In the genomic region with DNA sequence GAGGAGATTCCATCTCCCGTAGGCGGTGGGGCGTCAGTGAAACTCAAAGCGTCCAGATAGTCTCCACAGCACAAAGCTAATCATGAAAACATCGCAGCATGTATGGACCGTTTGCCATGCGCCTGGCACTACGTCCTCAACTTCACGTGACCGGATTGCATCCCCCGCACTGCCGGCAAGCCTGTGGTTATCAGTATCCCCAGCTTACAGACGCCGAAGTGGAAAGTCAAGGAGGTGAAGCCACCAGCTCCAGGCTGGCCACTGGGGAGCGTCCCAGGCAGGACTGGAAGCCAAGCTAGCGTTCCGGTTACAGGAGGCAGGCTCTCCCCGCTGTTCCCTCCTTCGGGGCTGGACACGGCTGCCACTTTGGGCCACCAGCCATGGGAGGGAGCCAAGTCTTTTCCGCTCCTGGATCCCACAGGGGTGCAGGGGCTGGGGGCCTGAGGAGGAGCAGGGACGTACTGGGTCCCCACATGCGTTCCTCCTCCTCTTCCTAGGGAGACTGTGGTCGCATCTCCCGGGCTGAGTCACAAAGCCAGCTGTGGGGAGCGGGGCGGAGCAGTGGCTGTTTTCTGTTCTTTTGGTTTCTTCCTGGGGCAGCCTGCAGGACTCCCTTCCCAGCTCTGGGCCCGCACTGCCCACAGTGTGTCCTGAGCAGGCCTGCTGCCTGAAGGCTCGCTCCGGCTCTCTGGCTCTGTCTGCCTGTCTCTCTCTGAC, we compare ENCODE assay signal across 9 cellular contexts. TPM values are rescaled to one million over a fixed set of nuclear protein-coding genes. Genes with fewer than 3 reads are reported as not detected.
DNase-seq lines count a peak whose midpoint lies in the region; ATAC-seq and TF ChIP-seq lines count a peak whose summit lies in the region.
"Had no signal": no experiment of that assay in that cellular context is flagged by ENCODE, and none has a peak within 500 bp of the region (broad histone marks: within the 10 kb centered on the region; RNA-seq: fewer than 3 reads in every experiment).

No MANE protein-coding gene starts in this region.

- H3K4me3 Mint-ChIP-seq in naive thymus-derived CD4-positive, alpha-beta T cell = peak overlapping the region; percentile 55 to 87 (median 82)
- H3K4me3 Mint-ChIP-seq: activated B cell treated with CpG ODN at 0.5 μM for 24 hours had no signal

- intact Hi-C loops in naive thymus-derived CD4-positive, alpha-beta T cell (cut with micrococcal nuclease) = no loop called here

- no peaks in the 10 kb centered on the region for H3K36me3 Mint-ChIP-seq in naive thymus-derived CD4-positive, alpha-beta T cell

- H3K9me3 Mint-ChIP-seq in naive thymus-derived CD4-positive, alpha-beta T cell = no peaks in the 10 kb centered on the region
- H3K9me3 Mint-ChIP-seq: activated B cell treated with CpG ODN at 0.5 μM for 24 hours had no signal

- peak overlapping the region; percentile 42 for H3K4me3 ChIP-seq in epithelial cell of proximal tubule (ENCODE audit: low read depth, low read length)
- H3K4me3 ChIP-seq in naive thymus-derived CD4-positive, alpha-beta T cell (ENCODE audit: low read length) = peak overlapping the region; percentile 31

- peak overlapping the region in 4 of 9 donors; percentile 1 to 75 (median 25) for H3K27ac Mint-ChIP-seq in naive thymus-derived CD4-positive, alpha-beta T cell
- H3K27ac Mint-ChIP-seq: activated B cell treated with CpG ODN at 0.5 μM for 24 hours had no signal

- peaks cover 0 to 29% of the 10 kb centered on the region in 2 donors for H3K4me1 ChIP-seq in naive thymus-derived CD4-positive, alpha-beta T cell (ENCODE audit: control insufficient read depth in 2 of 2, insufficient read depth in 2 of 2, low read length in 2 of 2)

- TF ChIP-seq CTCF in epithelial cell of proximal tubule (conservative IDR thresholded peaks at IDR 0.05; ENCODE audit: low read depth, low read length) = peak; percentile 23

- POLR2A ChIA-PET in naive thymus-derived CD4-positive, alpha-beta T cell (lab: Charles Lee) = no interaction called here

- H3K9me3 ChIP-seq in naive thymus-derived CD4-positive, alpha-beta T cell (ENCODE audit: control insufficient read depth in 2 of 3, low read length in 3 of 3) = no peaks in the 10 kb centered on the region

- no peak for ATAC-seq in naive thymus-derived CD4-positive, alpha-beta T cell
- no peak for ATAC-seq in HG03139 (IDR thresholded peaks at IDR 0.05; ENCODE audit: unreplicated experiment)
- ATAC-seq in HG03469 (IDR thresholded peaks at IDR 0.05; ENCODE audit: unreplicated experiment) = no peak

- peaks cover 8 to 37% (median 23%) of the 10 kb centered on the region in 7 donors for H3K4me1 Mint-ChIP-seq in naive thymus-derived CD4-positive, alpha-beta T cell

- CTCF ChIA-PET in naive thymus-derived CD4-positive, alpha-beta T cell (lab: Charles Lee) = no interaction called here

- no peaks in the 10 kb centered on the region for H3K27me3 ChIP-seq in naive thymus-derived CD4-positive, alpha-beta T cell (ENCODE audit: control insufficient read depth in 2 of 2, insufficient read depth in 2 of 2, low read length in 2 of 2)

- no peak overlapping the region for H3K27ac ChIP-seq in naive thymus-derived CD4-positive, alpha-beta T cell (ENCODE audit: low read depth, low read length)

- no peaks in the 10 kb centered on the region for H3K36me3 ChIP-seq in naive thymus-derived CD4-positive, alpha-beta T cell (ENCODE audit: control insufficient read depth in 2 of 3, insufficient read depth in 3 of 3, low read length in 3 of 3)

- DNase-seq in NCI-H1092 treated with DMSO at 0.1 percent for 48 hours (lab: John Stamatoyannopoulos, UW) (peak; percentile 35), NCI-H1092 (lab: John Stamatoyannopoulos, UW) (no peak), T1000 (lab: John Stamatoyannopoulos, UW) (peak; percentile 48), epithelial cell of proximal tubule (ENCODE audit: low read depth) (no peak), cerebellum (ENCODE audit: low spot score) (no peak)
- DNase-seq in naive thymus-derived CD4-positive, alpha-beta T cell = peak in 2 of 9 donors; percentile 4 to 37
- DNase-seq: activated B cell treated with CpG ODN at 0.5 μM for 24 hours had no signal

- H3K27me3 Mint-ChIP-seq in naive thymus-derived CD4-positive, alpha-beta T cell = peaks cover 0 to 29% (median 11%) of the 10 kb centered on the region in 5 donors

RNA-seq across cellular contexts. Expression of a gene that starts 4.3 kb away (rescaled TPM):
- total RNA-seq in epithelial cell of proximal tubule (8.9 and 25.3 TPM in 2 replicates), cerebellum (31.9 TPM)
- total RNA-seq in naive thymus-derived CD4-positive, alpha-beta T cell = 10 to 100 TPM in 2 of 5 experiments, 1 to 10 TPM in 3; 3.7 to 76.7 (median 6.5) TPM
- 1 to 10 TPM in 1 of 2 donors, under 1 TPM in 1; 0.51 to 2.7 TPM for polyA plus RNA-seq in naive thymus-derived CD4-positive, alpha-beta T cell
- total RNA-seq: activated B cell treated with CpG ODN at 0.5 μM for 24 hours had no signal

RNA-seq across cellular contexts. Expression of a gene that starts 49.2 kb away (rescaled TPM):
- total RNA-seq in epithelial cell of proximal tubule = not detected in 2 replicates
- total RNA-seq in naive thymus-derived CD4-positive, alpha-beta T cell = not detected
- polyA plus RNA-seq in naive thymus-derived CD4-positive, alpha-beta T cell = not detected
- not detected for total RNA-seq in cerebellum
- total RNA-seq: activated B cell treated with CpG ODN at 0.5 μM for 24 hours had no signal

Comparison
In these comparisons a context has a peak if more than half of its experiments do, and no peak if none do; other contexts are left out.
1. DNase-seq: peak in NCI-H1092 treated with DMSO at 0.1 percent for 48 hours (single experiment) and T1000 (single experiment); none in NCI-H1092 (single experiment), epithelial cell of proximal tubule (single experiment) and cerebellum (single experiment).